In genomic region chr7:47991741-47992311, GRCh38 we compare ENCODE assay signal across 1 cellular context.
TF ChIP-seq lines count a peak whose summit lies in the region.

No MANE protein-coding gene starts in this region.

TF ChIP-seq in GM12878, 131 proteins besides CTCF, POLR2A, EP300 and RAD21 (continued from another document and continues in another):
- TF ChIP-seq TAF1 (IDR thresholded peaks at IDR 0.05; ENCODE audit: borderline replicate concordance, low read depth, low read length) (no peak), BRCA1 (IDR thresholded peaks at IDR 0.05; ENCODE audit: low read depth, low read length) (no peak), BMI1 (IDR thresholded peaks at IDR 0.05; ENCODE audit: borderline replicate concordance) (no peak), ZNF687 (IDR thresholded peaks at IDR 0.05) (no peak), ETV6 (conservative IDR thresholded peaks at IDR 0.05 in 1 of 2, IDR thresholded peaks at IDR 0.05 in 1 of 2; ENCODE audit: borderline replicate concordance in 1 of 2, low read depth in 1 of 2) (peak in 1 of 2 experiments; percentile 31; a peak in 1 of 4 replicates), CBX3 (IDR thresholded peaks at IDR 0.05; ENCODE audit: borderline replicate concordance, low read depth) (no peak), SMAD1 (IDR thresholded peaks at IDR 0.05; ENCODE audit: low read depth, partially characterized antibody) (no peak), EZH2 (IDR thresholded peaks at IDR 0.05; ENCODE audit: borderline replicate concordance, control insufficient read depth, low read depth, low read length) (no peak), RFX5 (IDR thresholded peaks at IDR 0.05; ENCODE audit: low read depth, low read length) (peak; percentile 20; the same call in 1 of the 2 replicates), TARDBP (IDR thresholded peaks at IDR 0.05; ENCODE audit: borderline replicate concordance) (no peak), ZZZ3 (IDR thresholded peaks at IDR 0.05; ENCODE audit: control insufficient read depth, insufficient read length, low read depth) (no peak), SIX5 (IDR thresholded peaks at IDR 0.05; ENCODE audit: low read depth, low read length, severe bottlenecking) (no peak), TCF3 (IDR thresholded peaks at IDR 0.05; ENCODE audit: borderline replicate concordance, insufficient read depth, low read depth, low read length) (no peak), PRDM15 (CRISPR knock-in tag; IDR thresholded peaks at IDR 0.05) (no peak), NFYA (IDR thresholded peaks at IDR 0.05; ENCODE audit: borderline replicate concordance, low read depth, low read length) (no peak), ZSCAN29 (IDR thresholded peaks at IDR 0.05) (no peak), RCOR1 (conservative IDR thresholded peaks at IDR 0.05; ENCODE audit: low read depth, low read length) (no peak), ZNF207 (IDR thresholded peaks at IDR 0.05; ENCODE audit: borderline replicate concordance) (0 out of 2 replicates have a peak, but pooled peaks have one; percentile 25), STAT3 (IDR thresholded peaks at IDR 0.05; ENCODE audit: low read depth, low read length) (no peak), POLR2AphosphoS2 (IDR thresholded peaks at IDR 0.05; ENCODE audit: low read depth, low read length) (no peak), IRF5 (IDR thresholded peaks at IDR 0.05; ENCODE audit: borderline replicate concordance) (no peak), RB1 (IDR thresholded peaks at IDR 0.05; ENCODE audit: borderline replicate concordance) (peak; percentile 67; the same call in 1 of the 2 replicates), RUNX3 (IDR thresholded peaks at IDR 0.05; ENCODE audit: low read length) (peak; percentile 87), CBFB (IDR thresholded peaks at IDR 0.05; ENCODE audit: low read depth) (peak; percentile 71; the same call in 1 of the 2 replicates), BCL11A (IDR thresholded peaks at IDR 0.05; ENCODE audit: low read depth, low read length) (peak; percentile 38; the same call in 1 of the 2 replicates), HDAC6 (IDR thresholded peaks at IDR 0.05; ENCODE audit: unreplicated experiment) (no peak), SUPT20H (IDR thresholded peaks at IDR 0.05; ENCODE audit: borderline replicate concordance, control insufficient read depth, low read depth, low read length) (no peak), BACH1 (IDR thresholded peaks at IDR 0.05; ENCODE audit: borderline replicate concordance) (no peak), ZBTB40 (IDR thresholded peaks at IDR 0.05; ENCODE audit: borderline replicate concordance) (no peak), IKZF2 (IDR thresholded peaks at IDR 0.05) (peak; percentile 42 to 66; a peak in 3 of 4 replicates), PKNOX1 (IDR thresholded peaks at IDR 0.05) (no peak), CEBPB (IDR thresholded peaks at IDR 0.05; ENCODE audit: borderline replicate concordance in 1 of 2, low read depth in 2 of 2, low read length in 2 of 2) (no peak), JUND (IDR thresholded peaks at IDR 0.05; ENCODE audit: low read depth, low read length) (0 out of 2 replicates have a peak, but pooled peaks have one; percentile 45), ATF3 (IDR thresholded peaks at IDR 0.05; ENCODE audit: borderline replicate concordance, extremely low read depth, low read depth, low read length) (no peak), RBBP5 (conservative IDR thresholded peaks at IDR 0.05) (no peak), PML (IDR thresholded peaks at IDR 0.05; ENCODE audit: low read length) (no peak), USF1 (IDR thresholded peaks at IDR 0.05; ENCODE audit: borderline replicate concordance, extremely low read length, insufficient read depth, low read depth, low read length) (no peak), MEF2A (IDR thresholded peaks at IDR 0.05; ENCODE audit: insufficient read depth, low read depth, low read length) (no peak), NR2C1 (IDR thresholded peaks at IDR 0.05) (0 out of 2 replicates have a peak, but pooled peaks have one; percentile 21), ATF2 (IDR thresholded peaks at IDR 0.05; ENCODE audit: low read length) (no peak), IRF3 (IDR thresholded peaks at IDR 0.05) (no peak), NRF1 (conservative IDR thresholded peaks at IDR 0.05; ENCODE audit: low read depth, low read length) (no peak), TCF7 (IDR thresholded peaks at IDR 0.05; ENCODE audit: borderline replicate concordance) (no peak), ESRRA (IDR thresholded peaks at IDR 0.05; ENCODE audit: low read length) (no peak; the same call in 1 of the 2 replicates), RELA (IDR thresholded peaks at IDR 0.05; ENCODE audit: borderline replicate concordance, partially characterized antibody) (no peak)
